ENCODE assay signal across 22 cellular contexts in genomic region chr19:1657632-1658445, GRCh38. TPM values are rescaled to one million over a fixed set of nuclear protein-coding genes. Genes with fewer than 3 reads are reported as not detected.
DNase-seq lines count a peak whose midpoint lies in the region; ATAC-seq and TF ChIP-seq lines count a peak whose summit lies in the region.
"Had no signal": no experiment of that assay in that cellular context is flagged by ENCODE, and none has a peak within 500 bp of the region (broad histone marks: within the 10 kb centered on the region; RNA-seq: fewer than 3 reads in every experiment).

No MANE protein-coding gene starts in this region.

- H2AFZ ChIP-seq in IMR-90 (replicated peaks; ENCODE audit: low read length, poor library complexity), result peak overlapping the region; percentile 32

- peaks cover 6% of the 10 kb centered on the region for H3K9me3 Mint-ChIP-seq in nephron progenitor cell
- H3K9me3 Mint-ChIP-seq: activated T-helper 2 cell treated with anti-CD3 and anti-CD28 coated beads, Interferon-gamma antibody, Interleukin-2, Interleukin-4, amounts not matched to agents 10 μg/mL and 5 μg/mL and 100 μg/mL, durations not matched to agents 14 hours and 24 hours and 36 hours; CD4-positive, alpha-beta memory T cell; type B pancreatic cell had no signal

- WGBS in IMR-90 (ENCODE audit: extremely low coverage in 2 of 2, insufficient read length in 1 of 2), 2 experiments, result 78% methylated on average over 10 of the region's 29 CpGs; no CpG with 5 or more reads in 1 of the 2 experiments
- WGBS in urinary bladder, result 70% methylated on average over 29 of the region's 29 CpGs

- no peak overlapping the region for H2BK5ac ChIP-seq in IMR-90 (ENCODE audit: low read depth, low read length, poor library complexity, severe bottlenecking)

- H3K9me3 ChIP-seq in IMR-90 (ENCODE audit: control insufficient read depth, insufficient read depth, low read length), result no peaks in the 10 kb centered on the region; the same call in 1 of the 2 replicates
- H3K9me3 ChIP-seq: SK-N-SH had no signal

- no peak overlapping the region for H2AK9ac ChIP-seq in IMR-90 (replicated peaks; ENCODE audit: low read depth, low read length, poor library complexity)

- peak overlapping the region; percentile 33 for H3K27ac Mint-ChIP-seq in nephron progenitor cell
- H3K27ac Mint-ChIP-seq: activated naive CD8-positive, alpha-beta T cell; activated T-helper 2 cell treated with anti-CD3 and anti-CD28 coated beads, Interferon-gamma antibody, Interleukin-2, Interleukin-4, amounts not matched to agents 10 μg/mL and 5 μg/mL and 100 μg/mL, durations not matched to agents 14 hours and 24 hours and 36 hours; CD4-positive, alpha-beta memory T cell; type B pancreatic cell had no signal

- no peak for TF ChIP-seq POLR2A in IMR-90 (IDR thresholded peaks at IDR 0.05; ENCODE audit: low read depth, low read length)

- H3K27ac ChIP-seq in IMR-90 (ENCODE audit: insufficient read depth, low read length) (no peak overlapping the region), urinary bladder (ENCODE audit: low read depth) (peak overlapping the region; percentile 15)
- H3K27ac ChIP-seq: WERI-Rb-1 had no signal

- no peaks in the 10 kb centered on the region for H3K9me1 ChIP-seq in IMR-90 (ENCODE audit: insufficient read depth, low read length)

- intact Hi-C loops in IMR-90 (cut with micrococcal nuclease), result loop anchor here (1.0 kb wide), 1 partner anchor 11 kb away; no protein-coding TSS in a partner anchor
- intact Hi-C loops in head of caudate nucleus (cut with DNase I), result no loop called here

- H4K91ac ChIP-seq in IMR-90 (ENCODE audit: insufficient read depth, low read depth, low read length), result no peak overlapping the region

- POLR2A ChIA-PET in IMR-90 (lab: Charles Lee; ENCODE audit: unreplicated experiment), result no interaction called here

- H4K20me1 ChIP-seq in IMR-90 (ENCODE audit: insufficient read depth, low read length), result no peaks in the 10 kb centered on the region

- BruUV-seq in IMR-90 (replicated peaks; lab: Mats Ljungman, UMichigan), result no TSS peak

- no peak overlapping the region for H2BK120ac ChIP-seq in IMR-90 (ENCODE audit: low read depth, low read length)

- H3K9ac ChIP-seq in IMR-90 (ENCODE audit: low read depth, low read length), result no peak overlapping the region
- H3K9ac ChIP-seq: SK-N-SH had no signal

- H3K27me3 Mint-ChIP-seq in nephron progenitor cell (ENCODE audit: low read depth, poor library complexity), result peaks cover 4% of the 10 kb centered on the region
- H3K27me3 Mint-ChIP-seq: activated naive CD8-positive, alpha-beta T cell; type B pancreatic cell had no signal

- H3K79me1 ChIP-seq in IMR-90 (ENCODE audit: low read depth in 1 of 2, low read length in 2 of 2), result no peaks in the 10 kb centered on the region

- H3K36me3 ChIP-seq in IMR-90 (ENCODE audit: control insufficient read depth, insufficient read depth, low read length) (no peaks in the 10 kb centered on the region), urinary bladder (ENCODE audit: insufficient read depth) (no peaks in the 10 kb centered on the region)
- H3K36me3 ChIP-seq: WERI-Rb-1 had no signal

- no peak overlapping the region for H2AK5ac ChIP-seq in IMR-90 (ENCODE audit: low read depth, low read length)

- in situ Hi-C loops in IMR-90 (cut with MboI; ENCODE audit: low sequenced_read_pairs), result no loop called here
- in situ Hi-C loops in T47D (cut with HindIII; ENCODE audit: low pct_unique_long_range_greater_than_20kb, low sequenced_read_pairs), result no loop called here
- in situ Hi-C loops in G401 (cut with HindIII; ENCODE audit: low sequenced_read_pairs), result no loop called here

- DNase-seq in IMR-90, result no peak
- DNase-seq in T47D (ENCODE audit: low read depth in 1 of 2, low spot score in 1 of 2), result peak; percentile 52 to 89
- DNase-seq in nephron progenitor cell, result no peak
- no peak for DNase-seq in head of caudate nucleus
- no peak for DNase-seq in G401 (ENCODE audit: low spot score)
- DNase-seq: activated CD8-positive, alpha-beta memory T cell treated with anti-CD3 and anti-CD28 coated beads, Interleukin-2, amount 50 U/mL, for 4 hours; CD4-positive, alpha-beta memory T cell; cerebellar nuclear complex; foreskin fibroblast; HCEC 1CT; hippocampal formation; islet precursor cell; SK-N-SH; stimulated activated CD4-positive, alpha-beta T cell treated with anti-CD3 and anti-CD28 coated beads, Interleukin-12 subunit alpha, Interleukin-12 subunit beta, amount 100 ng/mL, for 4 hours; stimulated activated CD4-positive, alpha-beta T cell treated with anti-CD3 and anti-CD28 coated beads, Interleukin-4, amount 100 ng/mL, for 4 hours; WERI-Rb-1 had no signal

- no peak overlapping the region for H4K8ac ChIP-seq in IMR-90 (ENCODE audit: low read depth in 2 of 2, low read length in 2 of 2)

- H3K4me1 ChIP-seq in IMR-90 (ENCODE audit: control insufficient read depth, insufficient read depth, low read length), result no peaks in the 10 kb centered on the region
- H3K4me1 ChIP-seq in urinary bladder (ENCODE audit: insufficient read depth), result no peaks in the 10 kb centered on the region

- H3K4me3 Mint-ChIP-seq in nephron progenitor cell, result no peak overlapping the region
- H3K4me3 Mint-ChIP-seq: activated naive CD8-positive, alpha-beta T cell; CD4-positive, alpha-beta memory T cell; type B pancreatic cell had no signal

- H2BK20ac ChIP-seq in IMR-90 (ENCODE audit: low read depth, low read length), result no peak overlapping the region

- no peak overlapping the region for H3K18ac ChIP-seq in IMR-90 (ENCODE audit: low read depth, low read length)

- H3K36me3 Mint-ChIP-seq in nephron progenitor cell (ENCODE audit: low read depth), result no peaks in the 10 kb centered on the region
- H3K36me3 Mint-ChIP-seq: activated naive CD8-positive, alpha-beta T cell; type B pancreatic cell had no signal

- H2BK15ac ChIP-seq in IMR-90 (ENCODE audit: low read depth, low read length), result no peak overlapping the region

- no peaks in the 10 kb centered on the region for H3K4me1 Mint-ChIP-seq in nephron progenitor cell

- no peak overlapping the region for H3K4me2 ChIP-seq in IMR-90 (ENCODE audit: low read depth, low read length)
- H3K4me2 ChIP-seq: SK-N-SH had no signal

- peaks cover 3% of the 10 kb centered on the region; the same call in 1 of the 2 replicates for H3K27me3 ChIP-seq in IMR-90 (ENCODE audit: control insufficient read depth, insufficient read depth, low read length)

- no peak overlapping the region for H3K23ac ChIP-seq in IMR-90 (ENCODE audit: low read depth, low read length)

- no peak for TF ChIP-seq CTCF in IMR-90 (conservative IDR thresholded peaks at IDR 0.05; ENCODE audit: low read depth, low read length)
- TF ChIP-seq CTCF in nephron progenitor cell (IDR thresholded peaks at IDR 0.05), result no peak

- H3K4ac ChIP-seq in IMR-90 (ENCODE audit: low read depth, low read length), result no peak overlapping the region

- no peak for ATAC-seq in IMR-90 (ENCODE audit: low read depth)
- ATAC-seq in HG03571 (IDR thresholded peaks at IDR 0.05; ENCODE audit: unreplicated experiment), result no peak

- H3K14ac ChIP-seq in IMR-90 (replicated peaks; ENCODE audit: low read depth, low read length), result no peak overlapping the region

- CTCF ChIA-PET in IMR-90 (lab: Yijun Ruan, JAX), result no interaction called here

- TF ChIP-seq RAD21 in IMR-90 (IDR thresholded peaks at IDR 0.05; ENCODE audit: low read length), result no peak

- H3K4me3 ChIP-seq in IMR-90 (ENCODE audit: insufficient read depth, low read depth, low read length) (no peak overlapping the region), urinary bladder (ENCODE audit: low read depth, low read length) (no peak overlapping the region)
- H3K4me3 ChIP-seq: lung had no signal

- no peak overlapping the region for H4K5ac ChIP-seq in IMR-90 (ENCODE audit: low read depth, low read length)

- H3K56ac ChIP-seq in IMR-90 (ENCODE audit: extremely low read depth, insufficient read depth, low read length), result no peak overlapping the region

- dilution Hi-C loops in IMR-90 (cut with HindIII; ENCODE audit: low sequenced_read_pairs, unreplicated experiment), result no loop called here

TF ChIP-seq in IMR-90, 13 proteins besides CTCF, POLR2A, EP300 and RAD21:
- TF ChIP-seq MAFK (IDR thresholded peaks at IDR 0.05; ENCODE audit: low read depth, low read length) (no peak), CHD1 (IDR thresholded peaks at IDR 0.05; ENCODE audit: low read depth, low read length) (no peak), USF2 (IDR thresholded peaks at IDR 0.05; ENCODE audit: low read depth, low read length) (no peak), FOS (IDR thresholded peaks at IDR 0.05; ENCODE audit: low read depth, low read length) (no peak), SMC3 (IDR thresholded peaks at IDR 0.05; ENCODE audit: low read depth, low read length) (no peak), RFX5 (IDR thresholded peaks at IDR 0.05; ENCODE audit: low read depth, low read length) (no peak), NFE2L2 (IDR thresholded peaks at IDR 0.05; ENCODE audit: low read depth, low read length) (no peak), MAZ (IDR thresholded peaks at IDR 0.05; ENCODE audit: borderline replicate concordance, low read depth, low read length) (no peak), CEBPB (IDR thresholded peaks at IDR 0.05; ENCODE audit: low read depth, low read length) (no peak), BHLHE40 (IDR thresholded peaks at IDR 0.05; ENCODE audit: low read depth, low read length) (no peak), MXI1 (IDR thresholded peaks at IDR 0.05; ENCODE audit: borderline replicate concordance, low read depth, low read length) (no peak), RCOR1 (IDR thresholded peaks at IDR 0.05; ENCODE audit: insufficient replicate concordance, low read length) (no peak)

RNA-seq across cellular contexts. Expression of gene TCF3, which starts 5.4 kb away (rescaled TPM):
- total RNA-seq in IMR-90 (2012; rRNA removed) (29.9 and 37.5 TPM in 2 replicates), urinary bladder (27.4 TPM)
- polyA plus RNA-seq in IMR-90 (2012; rRNA removed) (127 and 144 TPM in 2 replicates), urinary bladder (50.2 TPM)
- polyA plus RNA-seq in IMR-90 (2012; cell fraction: cytosol; rRNA removed), result 84.8 and 172 TPM in 2 replicates
- 238 and 454 TPM in 2 replicates for polyA plus RNA-seq in IMR-90 (2012; cell fraction: nucleus; rRNA removed; ENCODE audit: low replicate concordance)
- 171 and 220 TPM in 2 replicates for total RNA-seq in G401 (2014; rRNA removed; shearing (Covaris generic))

RNA-seq across cellular contexts. Expression of gene UQCR11, which starts 52.6 kb away (rescaled TPM):
- 22.8 and 29.2 TPM in 2 replicates for total RNA-seq in IMR-90 (2012; rRNA removed)
- polyA plus RNA-seq in IMR-90 (2012; rRNA removed), result 177 and 248 TPM in 2 replicates
- 116 and 122 TPM in 2 replicates for polyA plus RNA-seq in IMR-90 (2012; cell fraction: cytosol; rRNA removed)
- polyA plus RNA-seq in IMR-90 (2012; cell fraction: nucleus; rRNA removed; ENCODE audit: low replicate concordance), result 35.8 and 42.4 TPM in 2 replicates
- 33.3 TPM for total RNA-seq in urinary bladder
- 144 TPM for polyA plus RNA-seq in urinary bladder
- 141 and 200 TPM in 2 replicates for total RNA-seq in G401 (2014; rRNA removed; shearing (Covaris generic))

Comparison
In these comparisons a context has a peak if more than half of its experiments do, and no peak if none do; other contexts are left out.
1. DNase-seq: peak in T47D (2 of 2); none in IMR-90 (single experiment), nephron progenitor cell (single experiment), head of caudate nucleus (0 of 42) and G401 (single experiment).